8 cellular contexts compared by ENCODE assay signal in the genomic region with DNA sequence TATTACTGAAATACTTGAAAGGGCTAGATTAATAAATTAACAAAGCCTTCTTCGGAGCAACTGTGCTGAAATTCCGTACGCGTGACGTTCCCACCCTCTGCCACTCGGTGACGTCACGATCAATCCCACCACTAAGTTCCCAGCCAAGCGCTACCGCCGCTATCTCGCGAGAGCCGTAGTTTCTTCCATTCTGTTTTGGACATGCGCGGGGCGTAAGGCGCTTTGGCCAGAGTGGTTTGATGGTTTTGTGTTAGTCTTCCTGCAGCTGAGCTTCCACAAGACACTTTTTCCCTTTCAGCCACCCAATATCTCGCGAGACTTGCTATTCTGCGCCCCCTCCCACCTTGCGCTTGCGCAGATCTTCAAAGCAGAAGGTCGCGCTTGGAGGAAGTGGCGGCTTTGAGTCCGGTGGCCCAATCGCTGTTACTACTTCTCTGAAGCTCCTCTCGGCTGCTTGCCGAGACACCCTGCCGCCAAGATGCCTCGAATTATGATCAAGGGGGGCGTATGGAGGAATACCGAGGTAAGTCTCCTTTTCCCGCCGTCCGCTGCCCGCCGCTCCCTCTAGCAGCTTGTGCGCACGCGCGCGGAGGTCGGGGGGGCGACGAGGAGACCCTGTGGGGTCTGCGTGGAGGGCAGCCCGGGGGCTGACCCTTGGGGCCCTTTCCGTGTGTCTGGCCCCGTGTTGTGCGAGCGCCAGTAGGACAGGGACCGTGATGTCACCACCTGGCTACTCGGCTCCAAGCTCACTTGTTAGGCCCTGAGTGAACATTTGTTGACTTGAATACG. TPM values are rescaled to one million over a fixed set of nuclear protein-coding genes. Genes with fewer than 3 reads are reported as not detected.
DNase-seq lines count a peak whose midpoint lies in the region; ATAC-seq and TF ChIP-seq lines count a peak whose summit lies in the region.

A gene (plus strand): TSS at position 361 of the 789 bp plus-strand sequence. CDS start 118 bp downstream, at position 479.

- no peaks in the 10 kb centered on the region for H3F3A ChIP-seq in Loucy (ENCODE audit: low read depth)

- H3K36me3 ChIP-seq in Loucy (ENCODE audit: insufficient read depth, low read length): peaks cover 12% of the 10 kb centered on the region

- peaks cover 32% of the 10 kb centered on the region for H3K4me1 ChIP-seq in Loucy (ENCODE audit: insufficient read depth, low read length, poor library complexity, severe bottlenecking)

- TF ChIP-seq CTCF in Loucy (conservative IDR thresholded peaks at IDR 0.05; ENCODE audit: low read length) (no peak), natural killer cell (IDR thresholded peaks at IDR 0.05) (no peak)

- no peaks in the 10 kb centered on the region for H3K9me2 ChIP-seq in Loucy (replicated peaks; ENCODE audit: low read depth, low read length)

- H3K9me3 ChIP-seq in Loucy (ENCODE audit: insufficient read depth, low read depth, low read length): no peaks in the 10 kb centered on the region

- H3K4me2 ChIP-seq in Loucy (ENCODE audit: low read depth, low read length, poor library complexity, severe bottlenecking): peak within 1 kb of the TSS; percentile 99

- no peaks in the 10 kb centered on the region for H3K9me3 Mint-ChIP-seq in natural killer cell

- TF ChIP-seq POLR2A in Raji (IDR thresholded peaks at IDR 0.05; ENCODE audit: insufficient read depth, low read depth, low read length): peak; percentile 96

- H3K36me3 Mint-ChIP-seq in natural killer cell: no peaks in the 10 kb centered on the region

- H4K20me1 ChIP-seq in Loucy (ENCODE audit: insufficient read depth, low read length, poor library complexity, severe bottlenecking): peaks cover 41% of the 10 kb centered on the region

- peak within 1 kb of the TSS; percentile 85 for H2AFZ ChIP-seq in Loucy (ENCODE audit: low read length)

- DNase-seq in EH (ENCODE audit: low read depth): peak; percentile 100
- peak; percentile 100 for DNase-seq in H4 (ENCODE audit: low spot score)
- DNase-seq in activated T-helper 9 cell treated with anti-CD3 and anti-CD28 coated beads, Interleukin-2, amount 50 U/mL, for 16 hours (ENCODE audit: low read depth): peak; percentile 78
- peak; percentile 100 for DNase-seq in fibroblast of peridontal ligament (ENCODE audit: extremely low read depth)
- DNase-seq in natural killer cell: peak; percentile 84
- peak; percentile 90 for DNase-seq in stimulated activated naive CD4-positive, alpha-beta T cell treated with Interleukin-2 at 50 U/mL for 16 hours (lab: John Stamatoyannopoulos, UW)

- peaks cover 45 to 51% of the 10 kb centered on the region in 2 donors for H3K4me1 Mint-ChIP-seq in natural killer cell

- no peaks in the 10 kb centered on the region for H3K27me3 ChIP-seq in Loucy (ENCODE audit: insufficient read depth, low read length, poor library complexity, severe bottlenecking)

- peaks cover 42% of the 10 kb centered on the region for H3K79me2 ChIP-seq in Loucy (ENCODE audit: insufficient read depth, low read length)

- peak; percentile 86 to 89 (median 87) for ATAC-seq in natural killer cell

- H3K27me3 Mint-ChIP-seq in natural killer cell (ENCODE audit: low read depth in 2 of 2): peaks cover 0 to 2% of the 10 kb centered on the region in 2 donors

- H3K4me3 ChIP-seq in Loucy (ENCODE audit: low read length, poor library complexity, severe bottlenecking): peak within 1 kb of the TSS; percentile 99

- H3K27ac Mint-ChIP-seq in natural killer cell: peak within 1 kb of the TSS; percentile 98 to 99

- intact Hi-C loops in natural killer cell (cut with micrococcal nuclease): no loop called here

- H3K9ac ChIP-seq in Loucy (ENCODE audit: low read depth, low read length, poor library complexity, severe bottlenecking): peak within 1 kb of the TSS; percentile 80

- peak within 1 kb of the TSS; percentile 97 for H3K4me3 Mint-ChIP-seq in natural killer cell

RNA-seq across cellular contexts. Expression of the gene that starts here (rescaled TPM):
- total RNA-seq in H4 (2014; rRNA removed; shearing (Covaris generic)): 29.0 and 34.7 TPM in 2 replicates
- 10 to 100 TPM; 22.0 to 25.0 (median 24.9) TPM for total RNA-seq in natural killer cell

Comparison
In these comparisons a context has a peak if more than half of its experiments do, and no peak if none do; other contexts are left out.
1. Peak in every context shown above with its lines: DNase-seq, ATAC-seq and H3K4me3 ChIP-seq.